ENCODE assay signal across 18 cellular contexts in the genomic region with DNA sequence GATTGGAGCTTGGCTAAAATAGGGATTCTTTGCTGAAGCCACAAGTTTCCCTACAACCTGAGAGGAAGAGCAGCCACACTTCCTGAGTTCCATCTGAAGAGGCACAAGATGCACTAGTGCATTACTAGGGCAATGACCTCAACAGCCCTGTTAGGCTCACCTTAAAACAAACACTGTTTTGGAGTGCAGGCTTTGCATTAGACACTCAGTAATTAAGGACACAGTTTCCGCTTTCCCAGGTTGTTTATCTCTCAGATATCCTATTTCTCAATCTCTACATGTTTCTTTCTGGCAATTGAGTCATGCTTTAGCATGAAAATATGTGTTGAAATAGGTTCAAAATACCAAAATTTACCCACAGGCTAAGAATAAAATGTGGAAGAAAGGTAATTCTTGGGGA. TPM values are rescaled to one million over a fixed set of nuclear protein-coding genes. Genes with fewer than 3 reads are reported as not detected.
DNase-seq lines count a peak whose midpoint lies in the region; ATAC-seq, FAIRE-seq and TF ChIP-seq lines count a peak whose summit lies in the region.
"Had no signal": no experiment of that assay in that cellular context is flagged by ENCODE, and none has a peak within 500 bp of the region (broad histone marks: within the 10 kb centered on the region; RNA-seq: fewer than 3 reads in every experiment).

No MANE protein-coding gene starts in this region.

- CTCF ChIA-PET in mammary epithelial cell (lab: Charles Lee; ENCODE audit: low non-redundant PET): no interaction called here

- DNase-seq in GM18507 (ENCODE audit: extremely low spot score, insufficient read length, low read depth) (no peak), mammary epithelial cell (peak; percentile 52), mesenchymal stem cell (peak; percentile 1), left lobe of liver (ENCODE audit: low spot score) (no peak)
- DNase-seq in NK-92 treated with Interleukin-12 subunit alpha and Interleukin-12 subunit beta, amount 100 ng/mL, for 24 hours (lab: John Stamatoyannopoulos, UW): no peak
- DNase-seq: activated CD4-positive, alpha-beta T cell treated with anti-CD3 and anti-CD28 coated beads, Interleukin-2, amount 50 U/mL, for 4 hours; activated gamma-delta T cell; activated T-cell treated with anti-CD3 and anti-CD28 coated beads for 4 hours; adrenal gland; DND-41; natural killer cell had no signal

- H3K4me1 ChIP-seq in BLaER1 (peaks cover 11% of the 10 kb centered on the region), mammary epithelial cell (ENCODE audit: insufficient read depth, low read length) (peaks cover 6% of the 10 kb centered on the region), mesenchymal stem cell (ENCODE audit: control insufficient read depth, insufficient read depth, low read depth, low read length) (no peaks in the 10 kb centered on the region)
- H3K4me1 ChIP-seq: adrenal gland, parathyroid adenoma, suprapubic skin had no signal

- H3K4me2 ChIP-seq in BLaER1 (peak overlapping the region; percentile 26), mammary epithelial cell (ENCODE audit: insufficient read depth, low read depth, low read length) (no peak overlapping the region), mesenchymal stem cell (ENCODE audit: low read length, poor library complexity, severe bottlenecking) (no peak overlapping the region)

- no peak overlapping the region for H3K23ac ChIP-seq in mesenchymal stem cell (ENCODE audit: low read length in 2 of 2)

- H3K9me3 ChIP-seq in BLaER1 (no peaks in the 10 kb centered on the region), mammary epithelial cell (replicated peaks; ENCODE audit: insufficient read depth, low read length) (no peaks in the 10 kb centered on the region), mesenchymal stem cell (ENCODE audit: control insufficient read depth, low read length) (no peaks in the 10 kb centered on the region)
- H3K9me3 ChIP-seq: adrenal gland, suprapubic skin had no signal

- no peak overlapping the region for H2BK5ac ChIP-seq in mesenchymal stem cell (ENCODE audit: low read depth, low read length, poor library complexity, severe bottlenecking)

- in situ Hi-C loops in mammary epithelial cell (cut with MboI; ENCODE audit: low sequenced_read_pairs in 2 of 2): no loop called here

- H3K79me1 ChIP-seq in mesenchymal stem cell (replicated peaks; ENCODE audit: low read length, poor library complexity, severe bottlenecking): no peaks in the 10 kb centered on the region

- H3K27ac ChIP-seq in BLaER1 (no peak overlapping the region), mammary epithelial cell (ENCODE audit: insufficient read depth, low read depth, low read length) (no peak overlapping the region), mesenchymal stem cell (ENCODE audit: low read length, poor library complexity, severe bottlenecking) (no peak overlapping the region)
- H3K27ac ChIP-seq: adrenal gland, parathyroid adenoma, SK-N-MC, suprapubic skin had no signal

- H3K4ac ChIP-seq in mesenchymal stem cell (ENCODE audit: low read depth in 1 of 2, low read length in 2 of 2): no peak overlapping the region

- H2AFZ ChIP-seq in mammary epithelial cell (ENCODE audit: low read depth, low read length) (no peak overlapping the region), mesenchymal stem cell (ENCODE audit: low read depth, low read length) (no peak overlapping the region)
- H2AFZ ChIP-seq: parathyroid adenoma had no signal

- H2BK15ac ChIP-seq in mesenchymal stem cell (ENCODE audit: low read depth, poor library complexity, severe bottlenecking): no peak overlapping the region

- H4K91ac ChIP-seq in mesenchymal stem cell (ENCODE audit: low read length): no peak overlapping the region

- no peak overlapping the region for H4K8ac ChIP-seq in mesenchymal stem cell (ENCODE audit: low read length)

- H3K27me3 ChIP-seq in BLaER1: no peaks in the 10 kb centered on the region
- no peaks in the 10 kb centered on the region for H3K27me3 ChIP-seq in mammary epithelial cell (ENCODE audit: insufficient read depth, low read length)
- H3K27me3 ChIP-seq in mesenchymal stem cell (ENCODE audit: control insufficient read depth in 1 of 2, insufficient read depth in 1 of 2, low read length in 2 of 2): no peaks in the 10 kb centered on the region
- H3K27me3 ChIP-seq: adrenal gland, suprapubic skin had no signal

- H3K18ac ChIP-seq in mesenchymal stem cell (ENCODE audit: low read depth in 1 of 2, low read length in 2 of 2): no peak overlapping the region

- H2AK5ac ChIP-seq in mesenchymal stem cell (ENCODE audit: low read length, severe bottlenecking): no peak overlapping the region

- intact Hi-C loops in mammary epithelial cell (cut with micrococcal nuclease): loop anchor here (10.0 kb wide), 1 partner anchor 348 kb away; no protein-coding TSS in a partner anchor

- WGBS in mammary epithelial cell (ENCODE audit: low coverage, missing lambda C conversion rate): 67% methylated on average over 1 of the region's 1 CpG
- no CpG with 5 or more reads among the region's 1 CpG for WGBS in mesenchymal stem cell

- H2BK120ac ChIP-seq in mesenchymal stem cell (ENCODE audit: low read depth, low read length): no peak overlapping the region

- H3K79me2 ChIP-seq in mammary epithelial cell (ENCODE audit: insufficient read depth, low read length): no peaks in the 10 kb centered on the region
- H3K79me2 ChIP-seq: parathyroid adenoma had no signal

- no TSS peak for BruUV-seq in mammary epithelial cell (replicated peaks; lab: Mats Ljungman, UMichigan)

- FAIRE-seq in GM18507 (lab: Jason Lieb, UNC): peak; percentile 9

- H3K36me3 ChIP-seq in BLaER1 (peaks cover 57% of the 10 kb centered on the region), mammary epithelial cell (ENCODE audit: insufficient read depth, low read length) (peaks cover 4% of the 10 kb centered on the region), mesenchymal stem cell (ENCODE audit: control insufficient read depth in 1 of 2, insufficient read depth in 2 of 2, low read depth in 1 of 2, low read length in 2 of 2) (no peaks in the 10 kb centered on the region)
- H3K36me3 ChIP-seq: adrenal gland, suprapubic skin had no signal

- no peak overlapping the region for H2BK12ac ChIP-seq in mesenchymal stem cell (ENCODE audit: low read length in 2 of 2)

- ATAC-seq in GM18861 (IDR thresholded peaks at IDR 0.05; ENCODE audit: unreplicated experiment) (no peak), left lobe of liver (no peak)
- ATAC-seq: HCT116; natural killer cell; stimulated activated effector memory CD8-positive, alpha-beta T cell treated with anti-CD3 and anti-CD28 coated beads, Interleukin-12 subunit alpha, Interleukin-12 subunit beta, amount 100 ng/mL, for 72 hours had no signal

- dilution Hi-C loops in mammary epithelial cell (cut with HindIII; ENCODE audit: low sequenced_read_pairs): no loop called here

- TF ChIP-seq CTCF in mammary epithelial cell (conservative IDR thresholded peaks at IDR 0.05 in 1 of 2, IDR thresholded peaks at IDR 0.05 in 1 of 2; ENCODE audit: extremely low read depth in 1 of 2, insufficient read depth in 1 of 2, low read depth in 1 of 2, low read length in 2 of 2): no peak

- H3K9ac ChIP-seq in BLaER1 (no peak overlapping the region), mammary epithelial cell (ENCODE audit: insufficient read depth, low read length) (no peak overlapping the region), mesenchymal stem cell (ENCODE audit: low read length) (no peak overlapping the region)
- H3K9ac ChIP-seq: parathyroid adenoma had no signal

- H3K4me3 ChIP-seq in BLaER1 (no peak overlapping the region), mammary epithelial cell (replicated peaks in 1 of 3; ENCODE audit: insufficient read depth in 1 of 3, low read depth in 2 of 3, low read length in 3 of 3) (no peak overlapping the region), mesenchymal stem cell (ENCODE audit: insufficient read depth in 1 of 2, low read depth in 1 of 2, low read length in 2 of 2) (no peak overlapping the region)
- H3K4me3 ChIP-seq: adrenal gland, SK-N-MC, suprapubic skin had no signal

- H3K14ac ChIP-seq in mesenchymal stem cell (ENCODE audit: low read length in 2 of 2): no peak overlapping the region

- H4K20me1 ChIP-seq in BLaER1: no peaks in the 10 kb centered on the region
- no peaks in the 10 kb centered on the region for H4K20me1 ChIP-seq in mammary epithelial cell (ENCODE audit: insufficient read depth, low read length)

RNA-seq across cellular contexts. Expression of a gene that starts 34.2 kb away (rescaled TPM):
- total RNA-seq in mammary epithelial cell (100 to 1,000 TPM in 1 of 2 donors, 10 to 100 TPM in 1; 72.9 to 110 TPM), left lobe of liver (0.81 TPM)
- polyA plus RNA-seq in mammary epithelial cell: 34.7 TPM
- 15.1 TPM for polyA minus RNA-seq in mammary epithelial cell
- polyA plus RNA-seq in mesenchymal stem cell (2013, experiment 1 of 2): 2.1 TPM
- 2.2 TPM for polyA plus RNA-seq in mesenchymal stem cell (2013, experiment 2 of 2)

Comparison
In these comparisons a context has a peak if more than half of its experiments do, and no peak if none do; other contexts are left out.
1. DNase-seq: peak in mammary epithelial cell (single experiment) and mesenchymal stem cell (single experiment); none in GM18507 (single experiment), NK-92 treated with Interleukin-12 subunit alpha and Interleukin-12 subunit beta, amount 100 ng/mL, for 24 hours (single experiment) and left lobe of liver (single experiment).
2. RNA of a gene that starts 34.2 kb away (total RNA-seq): 72.9 to 110 TPM in mammary epithelial cell; 0.81 TPM in left lobe of liver (single experiment); every median in the first group is over 10 times any median in the second.